ENCODE assay signal across 14 cellular contexts in genomic region chr2:7480431-7480830, GRCh38.
DNase-seq lines count a peak whose midpoint lies in the region; ATAC-seq, FAIRE-seq and TF ChIP-seq lines count a peak whose summit lies in the region.
"Had no signal": no experiment of that assay in that cellular context is flagged by ENCODE, and none has a peak within 500 bp of the region (broad histone marks: within the 10 kb centered on the region; RNA-seq: fewer than 3 reads in every experiment).

No MANE protein-coding gene starts in this region.

- no peak for TF ChIP-seq EP300 in GM12878 (IDR thresholded peaks at IDR 0.05; ENCODE audit: borderline replicate concordance in 1 of 2, control insufficient read depth in 1 of 2, low read depth in 2 of 2, low read length in 2 of 2)

- RAD21 ChIA-PET in GM12878 (lab: Charles Lee; ENCODE audit: unreplicated experiment) = interaction anchor here (1.0 kb wide), 1 partner anchor 12 kb away, joined by 3 read pairs; no protein-coding TSS in a partner anchor

- H4K20me1 ChIP-seq in GM12878 (ENCODE audit: control insufficient read depth, insufficient read depth) = no peaks in the 10 kb centered on the region

- H3K27ac Mint-ChIP-seq in activated CD8-positive, alpha-beta T cell treated with anti-CD3 and anti-CD28 coated beads for 36 hours = no peak overlapping the region
- H3K27ac Mint-ChIP-seq in activated CD8-positive, alpha-beta T cell treated with anti-CD3 and anti-CD28 coated beads, Interleukin-2, amount 10 ng/mL, durations not matched to agents 7 days and 5 days = no peak overlapping the region
- H3K27ac Mint-ChIP-seq: B cell; CD4-positive, alpha-beta T cell; GM23338 had no signal

- TF ChIP-seq CTCF in activated CD8-positive, alpha-beta T cell treated with anti-CD3 and anti-CD28 coated beads for 36 hours (IDR thresholded peaks at IDR 0.05) = no peak
- no peak for TF ChIP-seq CTCF in GM12878 (IDR thresholded peaks at IDR 0.05 in 2 of 3, conservative IDR thresholded peaks at IDR 0.05 in 1 of 3; ENCODE audit: control insufficient read depth in 2 of 3, extremely low read depth in 1 of 3, insufficient read depth in 1 of 3, low read depth in 3 of 3, low read length in 3 of 3)

- no peaks in the 10 kb centered on the region for H3K27me3 Mint-ChIP-seq in activated CD8-positive, alpha-beta T cell treated with anti-CD3 and anti-CD28 coated beads for 36 hours
- no peaks in the 10 kb centered on the region for H3K27me3 Mint-ChIP-seq in activated CD8-positive, alpha-beta T cell treated with anti-CD3 and anti-CD28 coated beads, Interleukin-2, amount 10 ng/mL, durations not matched to agents 7 days and 5 days (ENCODE audit: low read depth)
- H3K27me3 Mint-ChIP-seq: CD4-positive, alpha-beta T cell had no signal

- H3K79me2 ChIP-seq in GM12878 (ENCODE audit: control insufficient read depth, insufficient read depth, low read length) = no peaks in the 10 kb centered on the region

- no peaks in the 10 kb centered on the region for H3K27me3 ChIP-seq in GM12878 (replicated peaks in 1 of 2; ENCODE audit: control insufficient read depth in 2 of 2, insufficient read depth in 2 of 2, low read length in 1 of 2)

- SMC1A ChIA-PET in GM12878 (lab: Charles Lee; ENCODE audit: uncharacterized antibody, unreplicated experiment) = interaction anchor here (0.6 to 1.5 kb wide), 3 partner anchors 9 to 32 kb away, joined by 3 to 6 read pairs (median 3); no protein-coding TSS in a partner anchor

- H2AFZ ChIP-seq in GM12878 (ENCODE audit: control insufficient read depth, low read depth, low read length) = no peak overlapping the region
- H2AFZ ChIP-seq: GM23338 had no signal

- peak; percentile 44 for DNase-seq in activated CD8-positive, alpha-beta T cell treated with anti-CD3 and anti-CD28 coated beads for 36 hours
- no peak for DNase-seq in activated CD8-positive, alpha-beta T cell treated with anti-CD3 and anti-CD28 coated beads, Interleukin-2, amount 10 ng/mL, durations not matched to agents 7 days and 5 days
- DNase-seq in stimulated activated CD4-positive, alpha-beta T cell treated with anti-CD3 and anti-CD28 coated beads, Interleukin-1b, Interleukin-23, amount 100 ng/mL, for 48 hours = peak; percentile 22
- no peak for DNase-seq in stimulated activated CD4-positive, alpha-beta T cell treated with anti-CD3 and anti-CD28 coated beads, Interleukin-2, amount 100 ng/mL, for 48 hours
- no peak for DNase-seq in GM12878 (ENCODE audit: low read depth, low spot score)
- no peak for DNase-seq in activated gamma-delta T cell (lab: John Stamatoyannopoulos, UW)
- DNase-seq: C1 segment of cervical spinal cord; CD4-positive, alpha-beta T cell; DMS79; H7 had no signal

- H3K36me3 Mint-ChIP-seq in activated CD8-positive, alpha-beta T cell treated with anti-CD3 and anti-CD28 coated beads for 36 hours (ENCODE audit: low read depth) = peaks cover 17% of the 10 kb centered on the region
- peaks cover 31% of the 10 kb centered on the region for H3K36me3 Mint-ChIP-seq in activated CD8-positive, alpha-beta T cell treated with anti-CD3 and anti-CD28 coated beads, Interleukin-2, amount 10 ng/mL, durations not matched to agents 7 days and 5 days (ENCODE audit: low read depth)

- ATAC-seq in activated CD8-positive, alpha-beta T cell treated with anti-CD3 and anti-CD28 coated beads for 36 hours = peak; percentile 85
- ATAC-seq in activated CD8-positive, alpha-beta T cell treated with anti-CD3 and anti-CD28 coated beads, Interleukin-2, amount 10 ng/mL, durations not matched to agents 7 days and 5 days = no peak
- ATAC-seq in GM12878 = no peak
- ATAC-seq in HG03025 (IDR thresholded peaks at IDR 0.05; ENCODE audit: low FRiP score, unreplicated experiment) = no peak
- ATAC-seq: GM23338 had no signal

- no peaks in the 10 kb centered on the region; the same call in 2 of the 3 replicates for H3K9me3 ChIP-seq in GM12878 (replicated peaks; ENCODE audit: control insufficient read depth, insufficient read depth, low read length)

- peaks cover 15% of the 10 kb centered on the region for H3K9me3 Mint-ChIP-seq in activated CD8-positive, alpha-beta T cell treated with anti-CD3 and anti-CD28 coated beads for 36 hours
- peaks cover 15% of the 10 kb centered on the region for H3K9me3 Mint-ChIP-seq in activated CD8-positive, alpha-beta T cell treated with anti-CD3 and anti-CD28 coated beads, Interleukin-2, amount 10 ng/mL, durations not matched to agents 7 days and 5 days (ENCODE audit: insufficient read depth)

- no peaks in the 10 kb centered on the region for H3K4me1 ChIP-seq in GM12878 (ENCODE audit: control insufficient read depth, insufficient read depth, low read length)

- POLR2A ChIA-PET in activated CD8-positive, alpha-beta T cell treated with anti-CD3 and anti-CD28 coated beads for 36 hours (lab: Charles Lee) = interaction anchor here (0.6 kb wide), 1 partner anchor 276 kb away, joined by 3 read pairs; no protein-coding TSS in a partner anchor
- POLR2A ChIA-PET in activated CD8-positive, alpha-beta T cell treated with anti-CD3 and anti-CD28 coated beads, Interleukin-2, amount 10 ng/mL, durations not matched to agents 7 days and 5 days (lab: Charles Lee) = no interaction called here
- POLR2A ChIA-PET in GM12878 (lab: Charles Lee) = no interaction called here

- H3K4me3 Mint-ChIP-seq in activated CD8-positive, alpha-beta T cell treated with anti-CD3 and anti-CD28 coated beads for 36 hours = no peak overlapping the region
- H3K4me3 Mint-ChIP-seq in activated CD8-positive, alpha-beta T cell treated with anti-CD3 and anti-CD28 coated beads, Interleukin-2, amount 10 ng/mL, durations not matched to agents 7 days and 5 days = no peak overlapping the region
- H3K4me3 Mint-ChIP-seq: B cell; CD4-positive, alpha-beta T cell; GM23338 had no signal

- no peak for TF ChIP-seq POLR2A in GM12878 (IDR thresholded peaks at IDR 0.05; ENCODE audit: low read depth, low read length)

- in situ Hi-C loops in GM12878 (cut with MboI) = no loop called here

- no peak overlapping the region for H3K27ac ChIP-seq in GM12878 (ENCODE audit: control insufficient read depth, insufficient read depth)

- H3K4me3 ChIP-seq in GM12878 = no peak overlapping the region
- H3K4me3 ChIP-seq: GM23338 had no signal

- no peak overlapping the region for H3K4me2 ChIP-seq in GM12878 (ENCODE audit: control insufficient read depth, insufficient read depth)
- H3K4me2 ChIP-seq: GM23338 had no signal

- intact Hi-C loops in activated CD8-positive, alpha-beta T cell treated with anti-CD3 and anti-CD28 coated beads for 36 hours (cut with micrococcal nuclease) = no loop called here
- intact Hi-C loops in GM12878 (cut with micrococcal nuclease; ENCODE audit: unreplicated experiment) = no loop called here

- TF ChIP-seq RAD21 in GM12878 (IDR thresholded peaks at IDR 0.05; ENCODE audit: insufficient read depth, low read depth, low read length) = no peak

- H3K4me1 Mint-ChIP-seq in activated CD8-positive, alpha-beta T cell treated with anti-CD3 and anti-CD28 coated beads for 36 hours (ENCODE audit: low read depth) = peaks cover 23% of the 10 kb centered on the region
- H3K4me1 Mint-ChIP-seq in activated CD8-positive, alpha-beta T cell treated with anti-CD3 and anti-CD28 coated beads, Interleukin-2, amount 10 ng/mL, durations not matched to agents 7 days and 5 days (ENCODE audit: low read depth) = peaks cover 26% of the 10 kb centered on the region
- H3K4me1 Mint-ChIP-seq: B cell, GM23338 had no signal

- FAIRE-seq in GM12878 (lab: Jason Lieb, UNC) = peak; percentile 41
- FAIRE-seq: GM12891 had no signal

- H3K36me3 ChIP-seq in GM12878 (ENCODE audit: control insufficient read depth in 2 of 2, insufficient read depth in 2 of 2, low read length in 1 of 2) = no peaks in the 10 kb centered on the region

- CTCF ChIA-PET in activated CD8-positive, alpha-beta T cell treated with anti-CD3 and anti-CD28 coated beads for 36 hours (lab: Charles Lee) = no interaction called here
- CTCF ChIA-PET in activated CD8-positive, alpha-beta T cell treated with anti-CD3 and anti-CD28 coated beads, Interleukin-2, amount 10 ng/mL, durations not matched to agents 7 days and 5 days (lab: Charles Lee) = interaction anchor here (1.5 kb wide), 1 partner anchor 87 kb away, joined by 3 read pairs; no protein-coding TSS in a partner anchor
- CTCF ChIA-PET in GM12878 (lab: Yijun Ruan, JAX) = no interaction called here

- no peak overlapping the region for H3K9ac ChIP-seq in GM12878 (ENCODE audit: control insufficient read depth, insufficient read depth, low read length)

- no TSS peak for BruUV-seq in GM12878 (replicated peaks; lab: Mats Ljungman, UMichigan)

TF ChIP-seq in GM12878, 131 proteins besides CTCF, POLR2A, EP300 and RAD21:
- TF ChIP-seq KDM1A (IDR thresholded peaks at IDR 0.05; ENCODE audit: borderline replicate concordance) (no peak), HDAC2 (IDR thresholded peaks at IDR 0.05) (no peak), RUNX3 (IDR thresholded peaks at IDR 0.05; ENCODE audit: low read length) (no peak), TBL1XR1 (IDR thresholded peaks at IDR 0.05; ENCODE audit: low read depth, low read length) (no peak), CHD1 (IDR thresholded peaks at IDR 0.05; ENCODE audit: low read depth, low read length) (no peak)

Comparison
In these comparisons a context has a peak if more than half of its experiments do, and no peak if none do; other contexts are left out.
1. DNase-seq: peak in activated CD8-positive, alpha-beta T cell treated with anti-CD3 and anti-CD28 coated beads for 36 hours (single experiment) and stimulated activated CD4-positive, alpha-beta T cell treated with anti-CD3 and anti-CD28 coated beads, Interleukin-1b, Interleukin-23, amount 100 ng/mL, for 48 hours (single experiment); none in activated CD8-positive, alpha-beta T cell treated with anti-CD3 and anti-CD28 coated beads, Interleukin-2, amount 10 ng/mL, durations not matched to agents 7 days and 5 days (single experiment), stimulated activated CD4-positive, alpha-beta T cell treated with anti-CD3 and anti-CD28 coated beads, Interleukin-2, amount 100 ng/mL, for 48 hours (0 of 2), GM12878 (single experiment) and activated gamma-delta T cell (single experiment).